In the genomic region with DNA sequence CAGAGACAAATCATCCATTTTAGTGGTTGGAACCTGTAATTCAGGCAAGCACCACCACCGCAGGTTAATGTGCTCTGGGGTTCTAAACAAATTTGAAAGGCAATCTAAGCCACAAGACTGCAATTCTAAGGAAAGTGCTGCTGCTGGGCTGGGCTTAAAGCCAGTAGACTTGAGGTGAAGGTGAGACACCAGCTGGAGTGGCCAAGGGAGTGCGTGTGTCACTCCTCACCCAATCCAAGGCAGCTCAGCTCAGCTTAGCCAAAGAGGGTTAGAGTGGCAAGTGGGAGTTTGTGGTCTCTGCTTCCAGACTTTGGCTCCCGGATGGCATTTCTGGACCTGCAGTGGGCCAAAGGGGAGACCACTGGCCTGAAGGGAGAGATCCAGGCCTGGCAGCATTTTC, we compare ENCODE assay signal across 1 cellular context.
TF ChIP-seq lines count a peak whose summit lies in the region.

No MANE protein-coding gene starts in this region.

TF ChIP-seq in H1, 55 proteins besides CTCF, POLR2A, EP300 and RAD21 (continued from another document):
- TF ChIP-seq, protein P1, sequence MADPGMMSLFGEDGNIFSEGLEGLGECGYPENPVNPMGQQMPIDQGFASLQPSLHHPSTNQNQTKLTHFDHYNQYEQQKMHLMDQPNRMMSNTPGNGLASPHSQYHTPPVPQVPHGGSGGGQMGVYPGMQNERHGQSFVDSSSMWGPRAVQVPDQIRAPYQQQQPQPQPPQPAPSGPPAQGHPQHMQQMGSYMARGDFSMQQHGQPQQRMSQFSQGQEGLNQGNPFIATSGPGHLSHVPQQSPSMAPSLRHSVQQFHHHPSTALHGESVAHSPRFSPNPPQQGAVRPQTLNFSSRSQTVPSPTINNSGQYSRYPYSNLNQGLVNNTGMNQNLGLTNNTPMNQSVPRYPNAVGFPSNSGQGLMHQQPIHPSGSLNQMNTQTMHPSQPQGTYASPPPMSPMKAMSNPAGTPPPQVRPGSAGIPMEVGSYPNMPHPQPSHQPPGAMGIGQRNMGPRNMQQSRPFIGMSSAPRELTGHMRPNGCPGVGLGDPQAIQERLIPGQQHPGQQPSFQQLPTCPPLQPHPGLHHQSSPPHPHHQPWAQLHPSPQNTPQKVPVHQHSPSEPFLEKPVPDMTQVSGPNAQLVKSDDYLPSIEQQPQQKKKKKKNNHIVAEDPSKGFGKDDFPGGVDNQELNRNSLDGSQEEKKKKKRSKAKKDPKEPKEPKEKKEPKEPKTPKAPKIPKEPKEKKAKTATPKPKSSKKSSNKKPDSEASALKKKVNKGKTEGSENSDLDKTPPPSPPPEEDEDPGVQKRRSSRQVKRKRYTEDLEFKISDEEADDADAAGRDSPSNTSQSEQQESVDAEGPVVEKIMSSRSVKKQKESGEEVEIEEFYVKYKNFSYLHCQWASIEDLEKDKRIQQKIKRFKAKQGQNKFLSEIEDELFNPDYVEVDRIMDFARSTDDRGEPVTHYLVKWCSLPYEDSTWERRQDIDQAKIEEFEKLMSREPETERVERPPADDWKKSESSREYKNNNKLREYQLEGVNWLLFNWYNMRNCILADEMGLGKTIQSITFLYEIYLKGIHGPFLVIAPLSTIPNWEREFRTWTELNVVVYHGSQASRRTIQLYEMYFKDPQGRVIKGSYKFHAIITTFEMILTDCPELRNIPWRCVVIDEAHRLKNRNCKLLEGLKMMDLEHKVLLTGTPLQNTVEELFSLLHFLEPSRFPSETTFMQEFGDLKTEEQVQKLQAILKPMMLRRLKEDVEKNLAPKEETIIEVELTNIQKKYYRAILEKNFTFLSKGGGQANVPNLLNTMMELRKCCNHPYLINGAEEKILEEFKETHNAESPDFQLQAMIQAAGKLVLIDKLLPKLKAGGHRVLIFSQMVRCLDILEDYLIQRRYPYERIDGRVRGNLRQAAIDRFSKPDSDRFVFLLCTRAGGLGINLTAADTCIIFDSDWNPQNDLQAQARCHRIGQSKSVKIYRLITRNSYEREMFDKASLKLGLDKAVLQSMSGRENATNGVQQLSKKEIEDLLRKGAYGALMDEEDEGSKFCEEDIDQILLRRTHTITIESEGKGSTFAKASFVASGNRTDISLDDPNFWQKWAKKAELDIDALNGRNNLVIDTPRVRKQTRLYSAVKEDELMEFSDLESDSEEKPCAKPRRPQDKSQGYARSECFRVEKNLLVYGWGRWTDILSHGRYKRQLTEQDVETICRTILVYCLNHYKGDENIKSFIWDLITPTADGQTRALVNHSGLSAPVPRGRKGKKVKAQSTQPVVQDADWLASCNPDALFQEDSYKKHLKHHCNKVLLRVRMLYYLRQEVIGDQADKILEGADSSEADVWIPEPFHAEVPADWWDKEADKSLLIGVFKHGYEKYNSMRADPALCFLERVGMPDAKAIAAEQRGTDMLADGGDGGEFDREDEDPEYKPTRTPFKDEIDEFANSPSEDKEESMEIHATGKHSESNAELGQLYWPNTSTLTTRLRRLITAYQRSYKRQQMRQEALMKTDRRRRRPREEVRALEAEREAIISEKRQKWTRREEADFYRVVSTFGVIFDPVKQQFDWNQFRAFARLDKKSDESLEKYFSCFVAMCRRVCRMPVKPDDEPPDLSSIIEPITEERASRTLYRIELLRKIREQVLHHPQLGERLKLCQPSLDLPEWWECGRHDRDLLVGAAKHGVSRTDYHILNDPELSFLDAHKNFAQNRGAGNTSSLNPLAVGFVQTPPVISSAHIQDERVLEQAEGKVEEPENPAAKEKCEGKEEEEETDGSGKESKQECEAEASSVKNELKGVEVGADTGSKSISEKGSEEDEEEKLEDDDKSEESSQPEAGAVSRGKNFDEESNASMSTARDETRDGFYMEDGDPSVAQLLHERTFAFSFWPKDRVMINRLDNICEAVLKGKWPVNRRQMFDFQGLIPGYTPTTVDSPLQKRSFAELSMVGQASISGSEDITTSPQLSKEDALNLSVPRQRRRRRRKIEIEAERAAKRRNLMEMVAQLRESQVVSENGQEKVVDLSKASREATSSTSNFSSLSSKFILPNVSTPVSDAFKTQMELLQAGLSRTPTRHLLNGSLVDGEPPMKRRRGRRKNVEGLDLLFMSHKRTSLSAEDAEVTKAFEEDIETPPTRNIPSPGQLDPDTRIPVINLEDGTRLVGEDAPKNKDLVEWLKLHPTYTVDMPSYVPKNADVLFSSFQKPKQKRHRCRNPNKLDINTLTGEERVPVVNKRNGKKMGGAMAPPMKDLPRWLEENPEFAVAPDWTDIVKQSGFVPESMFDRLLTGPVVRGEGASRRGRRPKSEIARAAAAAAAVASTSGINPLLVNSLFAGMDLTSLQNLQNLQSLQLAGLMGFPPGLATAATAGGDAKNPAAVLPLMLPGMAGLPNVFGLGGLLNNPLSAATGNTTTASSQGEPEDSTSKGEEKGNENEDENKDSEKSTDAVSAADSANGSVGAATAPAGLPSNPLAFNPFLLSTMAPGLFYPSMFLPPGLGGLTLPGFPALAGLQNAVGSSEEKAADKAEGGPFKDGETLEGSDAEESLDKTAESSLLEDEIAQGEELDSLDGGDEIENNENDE (IDR thresholded peaks at IDR 0.05; ENCODE audit: insufficient replicate concordance, low read length) = no peak
